1 cellular context compared by ENCODE assay signal in genomic region chr9:99465231-99465891, GRCh38.
TF ChIP-seq lines count a peak whose summit lies in the region.

No MANE protein-coding gene starts in this region.

TF ChIP-seq in HepG2, 621 proteins besides CTCF, POLR2A, EP300 and RAD21 (continued from another document):
- TF ChIP-seq SNAPC4 (CRISPR knock-in tag; IDR thresholded peaks at IDR 0.05) (no peak), MTF2 (CRISPR knock-in tag; IDR thresholded peaks at IDR 0.05; ENCODE audit: borderline replicate concordance) (no peak), U2AF1 (optimal IDR thresholded peaks at IDR 0.05; ENCODE audit: low read depth, low read length) (no peak), ZNF414 (CRISPR knock-in tag; IDR thresholded peaks at IDR 0.05) (no peak), GATA4 (IDR thresholded peaks at IDR 0.05; ENCODE audit: borderline replicate concordance, low read depth) (no peak), SP140L (CRISPR knock-in tag; IDR thresholded peaks at IDR 0.05; ENCODE audit: borderline replicate concordance) (no peak), AHDC1 (CRISPR knock-in tag; IDR thresholded peaks at IDR 0.05; ENCODE audit: borderline replicate concordance) (no peak), HOXD1 (CRISPR knock-in tag; IDR thresholded peaks at IDR 0.05) (no peak), THYN1 (CRISPR knock-in tag; IDR thresholded peaks at IDR 0.05; ENCODE audit: borderline replicate concordance, low read depth) (no peak), SUZ12 (IDR thresholded peaks at IDR 0.05; ENCODE audit: low read depth, low read length) (no peak), PRDM4 (CRISPR knock-in tag; IDR thresholded peaks at IDR 0.05; ENCODE audit: borderline replicate concordance) (no peak)
TF ChIP-seq in HepG2: peak in this region for 0.
